ENCODE assay signal across 22 cellular contexts in genomic region chr2:70024284-70024683, GRCh38.
DNase-seq lines count a peak whose midpoint lies in the region; ATAC-seq and TF ChIP-seq lines count a peak whose summit lies in the region.
"Had no signal": no experiment of that assay in that cellular context is flagged by ENCODE, and none has a peak within 500 bp of the region (broad histone marks: within the 10 kb centered on the region; RNA-seq: fewer than 3 reads in every experiment).

No MANE protein-coding gene starts in this region.

- POLR2A ChIA-PET in MCF 10A (lab: Yijun Ruan, JAX): interaction anchor here (0.6 kb wide), 2 partner anchors 93 to 205 kb away, joined by 3 read pairs; no protein-coding TSS in a partner anchor
- POLR2A ChIA-PET in RWPE1 (lab: Yijun Ruan, JAX; ENCODE audit: low non-redundant PET): no interaction called here

- intact Hi-C loops in mammary epithelial cell (cut with micrococcal nuclease) (no loop called here), MCF 10A (cut with micrococcal nuclease) (no loop called here)

- no peaks in the 10 kb centered on the region for H3K27me3 Mint-ChIP-seq in MCF 10A (ENCODE audit: insufficient read depth, unreplicated experiment)
- H3K27me3 Mint-ChIP-seq: central memory CD8-positive, alpha-beta T cell; stimulated activated memory B cell treated with anti-CD40 and anti-IgM and Interleukin-4, amounts not matched to agents 10 μg/mL and 1 μg/mL and 100 μg/mL, for 72 hours had no signal

- DNase-seq in mammary epithelial cell (no peak), MCF 10A (ENCODE audit: unreplicated experiment) (no peak), RWPE1 (ENCODE audit: low spot score) (no peak), iPS-NIHi11 (ENCODE audit: low spot score) (peak; percentile 51), BE2C (no peak), GM20000 (ENCODE audit: low spot score) (no peak)
- no peak for DNase-seq in stimulated activated effector memory CD8-positive, alpha-beta T cell treated with anti-CD3 and anti-CD28 coated beads, Interleukin-12 subunit alpha, Interleukin-12 subunit beta, amount 100 ng/mL, for 72 hours (ENCODE audit: low spot score in 2 of 2)
- DNase-seq in stimulated activated CD4-positive, alpha-beta T cell treated with anti-CD3 and anti-CD28 coated beads, Interleukin-4, amount 100 ng/mL, for 4 hours: no peak
- DNase-seq: activated CD8-positive, alpha-beta memory T cell treated with anti-CD3 and anti-CD28 coated beads, Interleukin-2, amount 50 U/mL, for 48 hours; activated gamma-delta T cell treated with Interleukin-2 at 50 U/mL for 16 hours; Calu3; effector CD4-positive, alpha-beta T cell; erythroblast; gastrocnemius medialis; Karpas-422; kidney glomerular epithelial cell; mesendoderm; natural killer cell; NCI-H1105 had no signal

- no peak for ATAC-seq in stimulated activated effector memory CD8-positive, alpha-beta T cell treated with anti-CD3 and anti-CD28 coated beads, Interleukin-12 subunit alpha, Interleukin-12 subunit beta, amount 100 ng/mL, for 72 hours
- ATAC-seq: gastrocnemius medialis; natural killer cell; sciatic nerve; stimulated activated memory B cell treated with anti-CD40 and anti-IgM and Interleukin-4, amounts not matched to agents 10 μg/mL and 1 μg/mL and 100 μg/mL, for 72 hours had no signal

- peaks cover 3% of the 10 kb centered on the region for H3K4me1 ChIP-seq in mammary epithelial cell (ENCODE audit: insufficient read depth, low read length)
- H3K4me1 ChIP-seq in BE2C: no peaks in the 10 kb centered on the region

- H3K36me3 ChIP-seq in mammary epithelial cell (ENCODE audit: insufficient read depth, low read length): no peaks in the 10 kb centered on the region
- no peaks in the 10 kb centered on the region for H3K36me3 ChIP-seq in BE2C

- H3K36me3 Mint-ChIP-seq in MCF 10A (ENCODE audit: insufficient read depth, unreplicated experiment): no peaks in the 10 kb centered on the region
- peaks cover 6% of the 10 kb centered on the region for H3K36me3 Mint-ChIP-seq in stimulated activated effector memory CD8-positive, alpha-beta T cell treated with anti-CD3 and anti-CD28 coated beads, Interleukin-12 subunit alpha, Interleukin-12 subunit beta, amount 100 ng/mL, for 72 hours
- H3K36me3 Mint-ChIP-seq: natural killer cell had no signal

- H3K9ac ChIP-seq in mammary epithelial cell (ENCODE audit: insufficient read depth, low read length): no peak overlapping the region

- TF ChIP-seq CTCF in mammary epithelial cell (conservative IDR thresholded peaks at IDR 0.05 in 1 of 2, IDR thresholded peaks at IDR 0.05 in 1 of 2; ENCODE audit: extremely low read depth in 1 of 2, insufficient read depth in 1 of 2, low read depth in 1 of 2, low read length in 2 of 2) (no peak), MCF 10A (IDR thresholded peaks at IDR 0.05; ENCODE audit: unreplicated experiment) (no peak), RWPE1 (conservative IDR thresholded peaks at IDR 0.05; ENCODE audit: low read depth) (no peak), BE2C (IDR thresholded peaks at IDR 0.05; ENCODE audit: low read depth, low read length) (no peak), GM20000 (IDR thresholded peaks at IDR 0.05; ENCODE audit: extremely low read depth, missing control alignments) (no peak)

- CTCF ChIA-PET in mammary epithelial cell (lab: Charles Lee; ENCODE audit: low non-redundant PET) (no interaction called here), MCF 10A (lab: Yijun Ruan, JAX) (no interaction called here), RWPE1 (lab: Yijun Ruan, JAX) (interaction anchor here (0.6 to 1.2 kb wide), 2 partner anchors 15 to 63 kb away, joined by 4 to 8 read pairs; partner anchors contain the start of gene ASPRV1)

- no peak overlapping the region for H3K4me2 ChIP-seq in mammary epithelial cell (ENCODE audit: insufficient read depth, low read depth, low read length)

- in situ Hi-C loops in mammary epithelial cell (cut with MboI; ENCODE audit: low sequenced_read_pairs in 2 of 2): no loop called here

- BruUV-seq in mammary epithelial cell (replicated peaks; lab: Mats Ljungman, UMichigan) (no TSS peak), MCF 10A (replicated peaks; lab: Mats Ljungman, UMichigan) (no TSS peak)

- no peaks in the 10 kb centered on the region for H3K9me3 Mint-ChIP-seq in MCF 10A (ENCODE audit: unreplicated experiment)
- no peaks in the 10 kb centered on the region for H3K9me3 Mint-ChIP-seq in stimulated activated effector memory CD8-positive, alpha-beta T cell treated with anti-CD3 and anti-CD28 coated beads, Interleukin-12 subunit alpha, Interleukin-12 subunit beta, amount 100 ng/mL, for 72 hours
- H3K9me3 Mint-ChIP-seq: central memory CD8-positive, alpha-beta T cell; natural killer cell; stimulated activated memory B cell treated with anti-CD40 and anti-IgM and Interleukin-4, amounts not matched to agents 10 μg/mL and 1 μg/mL and 100 μg/mL, for 72 hours had no signal

- H2AFZ ChIP-seq in mammary epithelial cell (ENCODE audit: low read depth, low read length): peak overlapping the region; percentile 44

- H3K79me2 ChIP-seq in mammary epithelial cell (ENCODE audit: insufficient read depth, low read length): no peaks in the 10 kb centered on the region

- 20% methylated on average over 3 of the region's 3 CpGs for WGBS in mammary epithelial cell (ENCODE audit: low coverage, missing lambda C conversion rate)

- no peak overlapping the region for H3K4me3 Mint-ChIP-seq in MCF 10A (ENCODE audit: unreplicated experiment)
- H3K4me3 Mint-ChIP-seq in stimulated activated effector memory CD8-positive, alpha-beta T cell treated with anti-CD3 and anti-CD28 coated beads, Interleukin-12 subunit alpha, Interleukin-12 subunit beta, amount 100 ng/mL, for 72 hours: no peak overlapping the region
- H3K4me3 Mint-ChIP-seq: central memory CD8-positive, alpha-beta T cell; natural killer cell; stimulated activated memory B cell treated with anti-CD40 and anti-IgM and Interleukin-4, amounts not matched to agents 10 μg/mL and 1 μg/mL and 100 μg/mL, for 72 hours had no signal

- H3K27ac Mint-ChIP-seq in MCF 10A (ENCODE audit: low read depth, unreplicated experiment): no peak overlapping the region
- peak overlapping the region; percentile 44 for H3K27ac Mint-ChIP-seq in stimulated activated effector memory CD8-positive, alpha-beta T cell treated with anti-CD3 and anti-CD28 coated beads, Interleukin-12 subunit alpha, Interleukin-12 subunit beta, amount 100 ng/mL, for 72 hours
- H3K27ac Mint-ChIP-seq: natural killer cell; stimulated activated memory B cell treated with anti-CD40 and anti-IgM and Interleukin-4, amounts not matched to agents 10 μg/mL and 1 μg/mL and 100 μg/mL, for 72 hours had no signal

- H3K27ac ChIP-seq in mammary epithelial cell (ENCODE audit: insufficient read depth, low read depth, low read length) (no peak overlapping the region), RWPE1 (peak overlapping the region; percentile 29; the same call in 1 of the 2 replicates)
- H3K27ac ChIP-seq: gastrocnemius medialis had no signal

- dilution Hi-C loops in mammary epithelial cell (cut with HindIII; ENCODE audit: low sequenced_read_pairs): no loop called here

- H4K20me1 ChIP-seq in mammary epithelial cell (ENCODE audit: insufficient read depth, low read length): no peaks in the 10 kb centered on the region

- no peaks in the 10 kb centered on the region for H3K9me3 ChIP-seq in mammary epithelial cell (replicated peaks; ENCODE audit: insufficient read depth, low read length)
- no peaks in the 10 kb centered on the region for H3K9me3 ChIP-seq in BE2C
- H3K9me3 ChIP-seq: gastrocnemius medialis had no signal

- no peaks in the 10 kb centered on the region for H3K4me1 Mint-ChIP-seq in MCF 10A (ENCODE audit: insufficient read depth, unreplicated experiment)
- peaks cover 6% of the 10 kb centered on the region for H3K4me1 Mint-ChIP-seq in stimulated activated effector memory CD8-positive, alpha-beta T cell treated with anti-CD3 and anti-CD28 coated beads, Interleukin-12 subunit alpha, Interleukin-12 subunit beta, amount 100 ng/mL, for 72 hours
- H3K4me1 Mint-ChIP-seq: central memory CD8-positive, alpha-beta T cell; stimulated activated memory B cell treated with anti-CD40 and anti-IgM and Interleukin-4, amounts not matched to agents 10 μg/mL and 1 μg/mL and 100 μg/mL, for 72 hours had no signal

- H3K27me3 ChIP-seq in mammary epithelial cell (ENCODE audit: insufficient read depth, low read length) (no peaks in the 10 kb centered on the region), BE2C (no peaks in the 10 kb centered on the region)
- H3K27me3 ChIP-seq: gastrocnemius medialis had no signal

- H3K4me3 ChIP-seq in mammary epithelial cell (replicated peaks in 1 of 3; ENCODE audit: insufficient read depth in 1 of 3, low read depth in 2 of 3, low read length in 3 of 3): no peak overlapping the region
- H3K4me3 ChIP-seq in BE2C (ENCODE audit: low read depth, low read length): no peak overlapping the region
- H3K4me3 ChIP-seq: gastrocnemius medialis had no signal
